11 cellular contexts compared by ENCODE assay signal in the genomic region with DNA sequence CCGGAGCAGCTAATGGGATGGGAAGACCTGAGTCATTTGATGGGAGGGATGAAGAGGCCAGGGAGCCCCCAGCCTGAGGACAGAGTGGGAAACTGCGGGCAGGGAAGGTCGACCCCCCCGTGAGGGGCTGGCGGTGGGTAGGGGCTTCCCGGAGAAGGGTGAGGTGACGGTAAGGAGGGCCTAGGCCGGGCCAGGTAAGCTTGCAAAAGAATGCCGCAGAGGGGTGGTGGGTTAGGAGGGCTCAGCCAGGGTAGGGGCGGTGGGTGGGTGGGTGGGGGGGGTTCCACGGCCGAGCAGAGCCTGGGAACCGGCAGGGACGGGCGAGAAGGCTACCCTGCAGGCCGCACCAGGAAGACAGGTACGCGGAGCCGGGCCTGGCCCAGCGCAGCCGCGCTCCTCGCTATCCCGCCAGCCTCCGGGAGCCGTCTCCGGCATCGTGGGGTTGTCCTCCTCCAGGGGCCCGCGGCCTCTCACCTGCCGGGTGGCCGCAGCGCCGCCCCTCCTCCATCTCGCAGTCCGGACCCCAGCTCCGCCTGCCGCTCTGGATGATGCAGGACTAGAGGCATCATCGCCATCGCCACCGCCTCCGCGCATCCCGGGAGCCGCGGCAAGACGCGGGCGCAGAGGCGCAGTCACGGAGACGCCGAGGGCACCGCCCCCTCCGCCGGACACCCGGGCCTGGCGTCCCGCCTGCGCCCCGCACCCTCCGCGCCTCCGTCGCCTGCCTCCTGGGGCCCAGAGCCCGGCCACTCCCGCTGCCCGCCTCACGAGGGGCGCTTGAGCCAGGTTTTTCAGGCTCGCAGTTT. TPM values are rescaled to one million over a fixed set of nuclear protein-coding genes. Genes with fewer than 3 reads are reported as not detected.
A peak's percentile ranks its signal among the peaks of the same experiment; 100 is the strongest.
DNase-seq lines count a peak whose midpoint lies in the region; ATAC-seq and TF ChIP-seq lines count a peak whose summit lies in the region.
"Had no signal": no experiment of that assay in that cellular context is flagged by ENCODE, and none has a peak within 500 bp of the region (broad histone marks: within the 10 kb centered on the region; RNA-seq: fewer than 3 reads in every experiment).

A gene (minus strand): TSS at position 614 of the 806 bp plus-strand sequence. CDS start 5,211 bp downstream, outside the sequence.

- no peak within 1 kb of the TSS for H3K27ac ChIP-seq in iPS-18a (ENCODE audit: low read length)

- DNase-seq in G401 (ENCODE audit: low spot score), result peak; percentile 64
- DNase-seq in cerebellum (ENCODE audit: low spot score), result peak; percentile 71
- peak; percentile 15 for DNase-seq in retinal pigment epithelial cell (ENCODE audit: low read depth)
- no peak for DNase-seq in NCI-H1436 (lab: John Stamatoyannopoulos, UW)
- no peak for DNase-seq in NCI-H446 treated with DMSO at 0.1 percent for 48 hours (lab: John Stamatoyannopoulos, UW)
- DNase-seq: activated B cell treated with CpG ODN at 0.5 μM for 24 hours, HCEC 1CT, NCI-H2081 treated with DMSO at 0.1 percent for 48 hours had no signal

- in situ Hi-C loops in G401 (cut with HindIII; ENCODE audit: low sequenced_read_pairs), result no loop called here

- H3K9ac ChIP-seq in iPS-18a (ENCODE audit: low read length), result peak within 1 kb of the TSS; percentile 25

- ATAC-seq in HG02981 (IDR thresholded peaks at IDR 0.05; ENCODE audit: unreplicated experiment), result no peak
- no peak for ATAC-seq in HG03280 (IDR thresholded peaks at IDR 0.05; ENCODE audit: unreplicated experiment)

- peaks cover 3% of the 10 kb centered on the region for H3K4me1 ChIP-seq in iPS-18a (ENCODE audit: control insufficient read depth, low read depth, low read length)

- H3K9me3 ChIP-seq in iPS-18a (ENCODE audit: control insufficient read depth, low read depth, low read length), result no peaks in the 10 kb centered on the region

- no peaks in the 10 kb centered on the region for H3K27me3 ChIP-seq in iPS-18a (ENCODE audit: control insufficient read depth, insufficient read depth, low read length)

- peak within 1 kb of the TSS; percentile 57 for H3K4me3 ChIP-seq in iPS-18a (ENCODE audit: low read length)
- H3K4me3 ChIP-seq in retinal pigment epithelial cell (ENCODE audit: low read length), result peak within 1 kb of the TSS; percentile 59

- peaks cover 5% of the 10 kb centered on the region for H3K36me3 ChIP-seq in iPS-18a (ENCODE audit: control insufficient read depth, low read depth, low read length)

- no peak for TF ChIP-seq CTCF in retinal pigment epithelial cell (conservative IDR thresholded peaks at IDR 0.05; ENCODE audit: low read depth, low read length)

RNA-seq across cellular contexts. Expression of the gene that starts here (rescaled TPM):
- total RNA-seq in G401 (2014; rRNA removed; shearing (Covaris generic)), result not detected in 2 replicates
- 20.9 TPM for total RNA-seq in cerebellum

Comparison
In these comparisons a context has a peak if more than half of its experiments do, and no peak if none do; other contexts are left out.
1. RNA of the gene that starts here (total RNA-seq): 20.9 TPM in cerebellum (single experiment); not detected in G401; every median in the first group is over 10 times any median in the second.
2. Peak in DNase-seq in G401; RNA of the gene not detected or under 1 TPM.
3. DNase-seq: peak in cerebellum (single experiment) and retinal pigment epithelial cell (single experiment); none in NCI-H1436 (single experiment) and NCI-H446 treated with DMSO at 0.1 percent for 48 hours (single experiment).